14 cellular contexts compared by ENCODE assay signal in the genomic region with DNA sequence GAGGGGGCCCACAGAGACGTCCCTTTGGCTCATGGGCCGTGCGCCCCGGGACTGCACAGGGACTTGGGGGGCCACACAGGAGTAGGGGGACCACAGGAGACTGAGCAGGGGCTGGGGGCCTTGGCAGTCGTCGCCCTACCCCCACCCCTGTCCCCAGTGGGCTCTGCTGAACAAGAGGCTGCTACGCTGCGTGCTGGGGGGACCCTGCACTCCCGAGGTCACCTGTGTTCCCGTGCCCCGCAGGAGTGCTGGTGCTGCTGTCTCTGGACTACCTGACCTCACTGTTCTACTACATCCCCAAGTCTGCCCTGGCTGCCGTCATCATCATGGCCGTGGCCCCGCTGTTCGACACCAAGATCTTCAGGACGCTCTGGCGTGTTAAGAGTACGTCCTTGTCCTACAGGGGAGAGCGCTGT. TPM values are rescaled to one million over a fixed set of nuclear protein-coding genes. Genes with fewer than 3 reads are reported as not detected.
DNase-seq lines count a peak whose midpoint lies in the region; ATAC-seq and TF ChIP-seq lines count a peak whose summit lies in the region.
"Had no signal": no experiment of that assay in that cellular context is flagged by ENCODE, and none has a peak within 500 bp of the region (broad histone marks: within the 10 kb centered on the region; RNA-seq: fewer than 3 reads in every experiment).

No MANE protein-coding gene starts in this region.

- H3K4me3 Mint-ChIP-seq in stimulated activated naive CD8-positive, alpha-beta T cell treated with anti-CD3 and anti-CD28 coated beads, Interleukin-15, amount 100 ng/mL, for 72 hours: no peak overlapping the region
- H3K4me3 Mint-ChIP-seq in endothelial cell (ENCODE audit: unreplicated experiment) (peak overlapping the region; percentile 81), neural crest cell (no peak overlapping the region)
- no peak overlapping the region for H3K4me3 Mint-ChIP-seq in activated T-helper 17 cell treated with anti-CD3 and anti-CD28 coated beads, Interleukin-2, amount 50 U/mL, for 72 hours
- H3K4me3 Mint-ChIP-seq: B cell; CD4-positive, alpha-beta T cell had no signal

- peak; percentile 58 for ATAC-seq in stimulated activated naive CD8-positive, alpha-beta T cell treated with anti-CD3 and anti-CD28 coated beads, Interleukin-15, amount 100 ng/mL, for 72 hours
- ATAC-seq in stimulated activated naive CD8-positive, alpha-beta T cell treated with anti-CD3 and anti-CD28 coated beads, Interleukin-15, Interleukin-2, amounts not matched to agents 100 U/mL and 50 U/mL, for 24 hours: no peak
- no peak for ATAC-seq in activated T-helper 17 cell treated with anti-CD3 and anti-CD28 coated beads, Interleukin-2, amount 50 U/mL, for 72 hours (replicated peaks)
- ATAC-seq: GM12878 had no signal

- H3K36me3 Mint-ChIP-seq in endothelial cell (ENCODE audit: low read depth, unreplicated experiment) (peaks cover 19% of the 10 kb centered on the region), neural crest cell (ENCODE audit: low read depth) (peaks cover 8% of the 10 kb centered on the region)
- peaks cover 24% of the 10 kb centered on the region for H3K36me3 Mint-ChIP-seq in activated T-helper 17 cell treated with anti-CD3 and anti-CD28 coated beads, Interleukin-2, amount 50 U/mL, for 72 hours (ENCODE audit: low read depth)

- H3K4me1 Mint-ChIP-seq in stimulated activated naive CD8-positive, alpha-beta T cell treated with anti-CD3 and anti-CD28 coated beads, Interleukin-15, amount 100 ng/mL, for 72 hours: no peaks in the 10 kb centered on the region
- no peaks in the 10 kb centered on the region for H3K4me1 Mint-ChIP-seq in endothelial cell (ENCODE audit: unreplicated experiment)
- H3K4me1 Mint-ChIP-seq in neural crest cell: no peaks in the 10 kb centered on the region
- H3K4me1 Mint-ChIP-seq in activated T-helper 17 cell treated with anti-CD3 and anti-CD28 coated beads, Interleukin-2, amount 50 U/mL, for 72 hours: no peaks in the 10 kb centered on the region
- H3K4me1 Mint-ChIP-seq: B cell had no signal

- no peak overlapping the region for H3K27ac Mint-ChIP-seq in stimulated activated naive CD8-positive, alpha-beta T cell treated with anti-CD3 and anti-CD28 coated beads, Interleukin-15, amount 100 ng/mL, for 72 hours
- H3K27ac Mint-ChIP-seq in endothelial cell (ENCODE audit: unreplicated experiment) (peak overlapping the region; percentile 53), neural crest cell (ENCODE audit: unreplicated experiment) (peak overlapping the region; percentile 50)
- H3K27ac Mint-ChIP-seq in activated T-helper 17 cell treated with anti-CD3 and anti-CD28 coated beads, Interleukin-2, amount 50 U/mL, for 72 hours: no peak overlapping the region
- H3K27ac Mint-ChIP-seq: B cell; CD4-positive, alpha-beta T cell had no signal

- no peak for DNase-seq in stimulated activated naive CD8-positive, alpha-beta T cell treated with anti-CD3 and anti-CD28 coated beads, Interleukin-15, amount 100 ng/mL, for 72 hours
- DNase-seq in stimulated activated naive CD8-positive, alpha-beta T cell treated with anti-CD3 and anti-CD28 coated beads, Interleukin-15, Interleukin-2, amounts not matched to agents 100 U/mL and 50 U/mL, for 24 hours: no peak
- no peak for DNase-seq in endothelial cell (ENCODE audit: low spot score)
- no peak for DNase-seq in neural crest cell (ENCODE audit: low read depth, low spot score)
- DNase-seq in DMS79 treated with DMSO at 0.1 percent for 48 hours (lab: John Stamatoyannopoulos, UW): no peak
- no peak for DNase-seq in activated gamma-delta T cell treated with Interleukin-2 at 50 U/mL for 16 hours
- DNase-seq: C1 segment of cervical spinal cord; Calu3; CD4-positive, alpha-beta T cell; DMS 273 treated with DMSO at 0.1 percent for 48 hours; GM23248 had no signal

- H3K9me3 Mint-ChIP-seq in stimulated activated naive CD8-positive, alpha-beta T cell treated with anti-CD3 and anti-CD28 coated beads, Interleukin-15, amount 100 ng/mL, for 72 hours: no peaks in the 10 kb centered on the region
- no peaks in the 10 kb centered on the region for H3K9me3 Mint-ChIP-seq in endothelial cell (ENCODE audit: unreplicated experiment)
- H3K9me3 Mint-ChIP-seq in neural crest cell: no peaks in the 10 kb centered on the region
- no peaks in the 10 kb centered on the region for H3K9me3 Mint-ChIP-seq in activated T-helper 17 cell treated with anti-CD3 and anti-CD28 coated beads, Interleukin-2, amount 50 U/mL, for 72 hours
- H3K9me3 Mint-ChIP-seq: CD4-positive, alpha-beta T cell had no signal

- H3K27me3 Mint-ChIP-seq in stimulated activated naive CD8-positive, alpha-beta T cell treated with anti-CD3 and anti-CD28 coated beads, Interleukin-15, amount 100 ng/mL, for 72 hours: no peaks in the 10 kb centered on the region
- peaks cover 7% of the 10 kb centered on the region for H3K27me3 Mint-ChIP-seq in endothelial cell (ENCODE audit: unreplicated experiment)
- no peaks in the 10 kb centered on the region for H3K27me3 Mint-ChIP-seq in neural crest cell (ENCODE audit: low read depth)
- no peaks in the 10 kb centered on the region for H3K27me3 Mint-ChIP-seq in activated T-helper 17 cell treated with anti-CD3 and anti-CD28 coated beads, Interleukin-2, amount 50 U/mL, for 72 hours
- H3K27me3 Mint-ChIP-seq: B cell; CD4-positive, alpha-beta T cell had no signal

- TF ChIP-seq CTCF in endothelial cell (IDR thresholded peaks at IDR 0.05; ENCODE audit: unreplicated experiment) (no peak), neural crest cell (conservative IDR thresholded peaks at IDR 0.05) (no peak)

RNA-seq across cellular contexts. Expression of a gene that starts 14.4 kb away (rescaled TPM):
- total RNA-seq in endothelial cell (ENCODE audit: unreplicated experiment): 110 TPM
- total RNA-seq in neural crest cell: 29.6 and 31.9 TPM in 2 replicates
- total RNA-seq in activated T-helper 17 cell treated with anti-CD3 and anti-CD28 coated beads, Interleukin-2, amount 50 U/mL, for 72 hours: 1,000 to 10,000 TPM; 1,022 to 1,405 TPM

RNA-seq across cellular contexts. Expression of a gene that starts 26.0 kb away (rescaled TPM):
- total RNA-seq in endothelial cell (ENCODE audit: unreplicated experiment) (50.1 TPM), neural crest cell (23.6 and 27.7 TPM in 2 replicates)
- 10 to 100 TPM; 23.5 to 37.3 TPM for total RNA-seq in activated T-helper 17 cell treated with anti-CD3 and anti-CD28 coated beads, Interleukin-2, amount 50 U/mL, for 72 hours

RNA-seq across cellular contexts. Expression of a gene that starts 26.1 kb away (rescaled TPM):
- total RNA-seq in endothelial cell (ENCODE audit: unreplicated experiment) (76.0 TPM), neural crest cell (31.8 and 32.8 TPM in 2 replicates)
- total RNA-seq in activated T-helper 17 cell treated with anti-CD3 and anti-CD28 coated beads, Interleukin-2, amount 50 U/mL, for 72 hours: 10 to 100 TPM; 45.7 to 63.6 TPM

Comparison
In these comparisons a context has a peak if more than half of its experiments do, and no peak if none do; other contexts are left out.
1. H3K27ac Mint-ChIP-seq: peak in endothelial cell (single experiment) and neural crest cell (single experiment); none in stimulated activated naive CD8-positive, alpha-beta T cell treated with anti-CD3 and anti-CD28 coated beads, Interleukin-15, amount 100 ng/mL, for 72 hours (0 of 2) and activated T-helper 17 cell treated with anti-CD3 and anti-CD28 coated beads, Interleukin-2, amount 50 U/mL, for 72 hours (single experiment).